ENCODE assay signal across 1 cellular context in genomic region chr5:110738812-110739651, GRCh38.
TF ChIP-seq lines count a peak whose summit lies in the region.

TSS of gene SLC25A46 (plus strand) at chr5:110739007. CDS start at chr5:110739120, 113 bp downstream.

TF ChIP-seq in HCT116, 20 proteins besides CTCF, POLR2A, EP300 and RAD21 (continued from another document):
- no peak for TF ChIP-seq JUND (IDR thresholded peaks at IDR 0.05)
- peak; percentile 75 for TF ChIP-seq POLR2AphosphoS5 (IDR thresholded peaks at IDR 0.05; ENCODE audit: low read depth, low read length)
- TF ChIP-seq EZH2phosphoT487 (IDR thresholded peaks at IDR 0.05; ENCODE audit: borderline replicate concordance): no peak
- no peak for TF ChIP-seq EZH2 (IDR thresholded peaks at IDR 0.05)
- no peak for TF ChIP-seq EGR1 (IDR thresholded peaks at IDR 0.05; ENCODE audit: low read depth)
- TF ChIP-seq CBX3 (IDR thresholded peaks at IDR 0.05; ENCODE audit: low read depth): no peak
- no peak for TF ChIP-seq ZNF274 (IDR thresholded peaks at IDR 0.05; ENCODE audit: low read depth, low read length)
- TF ChIP-seq ELF1 (IDR thresholded peaks at IDR 0.05; ENCODE audit: borderline replicate concordance, low read depth): peak; percentile 91
